21 cellular contexts compared by ENCODE assay signal in genomic region chr1:2155147-2155598, GRCh38.
"Had no signal": no experiment of that assay in that cellular context is flagged by ENCODE, and none has a peak within 500 bp of the region (broad histone marks: within the 10 kb centered on the region; RNA-seq: fewer than 3 reads in every experiment).

No MANE protein-coding gene starts in this region.

- H3K36me3 ChIP-seq: esophagus muscularis mucosa, gastroesophageal sphincter, neutrophil, pancreas, sigmoid colon had no signal

- ATAC-seq: activated CD4-positive, CD25-positive, alpha-beta regulatory T cell treated with anti-CD3 and anti-CD28 coated beads, Interleukin-2, amount 50 U/mL, for 24 hours; activated CD8-positive, alpha-beta T cell treated with anti-CD3 and anti-CD28 coated beads, Interleukin-2, amount 10 ng/mL, durations not matched to agents 7 days and 5 days; activated naive CD4-positive, alpha-beta T cell treated with anti-CD3 and anti-CD28 coated beads, Interleukin-2, amount 50 U/mL, for 72 hours; gastroesophageal sphincter; pancreas; stimulated activated naive B cell treated with anti-CD40 and anti-IgM and Interleukin-4, amounts not matched to agents 10 μg/mL and 1 μg/mL and 100 μg/mL, for 72 hours had no signal

- H3K27ac ChIP-seq: esophagus muscularis mucosa, gastroesophageal sphincter, pancreas, sigmoid colon had no signal

- H3K27me3 ChIP-seq: esophagus muscularis mucosa, gastroesophageal sphincter, neutrophil, pancreas, sigmoid colon had no signal

- H3K27ac Mint-ChIP-seq: activated CD4-positive, alpha-beta T cell treated with anti-CD3 and anti-CD28 coated beads, Interleukin-2, amount 10 ng/mL, durations not matched to agents 7 days and 5 days; activated CD8-positive, alpha-beta T cell treated with anti-CD3 and anti-CD28 coated beads, Interleukin-2, amount 10 ng/mL, durations not matched to agents 7 days and 5 days; activated naive CD4-positive, alpha-beta T cell treated with anti-CD3 and anti-CD28 coated beads, Interleukin-2, amount 50 U/mL, for 72 hours; activated T-cell treated with anti-CD3 and anti-CD28 coated beads, Interleukin-2, amount 50 U/mL, for 24 hours; memory B cell; stimulated activated naive B cell treated with anti-CD40 and anti-IgM and Interleukin-4, amounts not matched to agents 10 μg/mL and 1 μg/mL and 100 μg/mL, for 72 hours; T-helper 1 cell treated with Interleukin-12 subunit alpha and Interleukin-12 subunit beta and Interleukin-4 antibody, amounts not matched to agents 30 μg/mL and 1 μg/mL, for 36 hours had no signal

- FAIRE-seq: pancreas had no signal

- H3K4me3 Mint-ChIP-seq: activated CD4-positive, alpha-beta T cell treated with anti-CD3 and anti-CD28 coated beads, Interleukin-2, amount 10 ng/mL, durations not matched to agents 7 days and 5 days; activated CD8-positive, alpha-beta T cell treated with anti-CD3 and anti-CD28 coated beads, Interleukin-2, amount 10 ng/mL, durations not matched to agents 7 days and 5 days; activated T-cell treated with anti-CD3 and anti-CD28 coated beads, Interleukin-2, amount 50 U/mL, for 24 hours; brain; memory B cell; naive B cell; stimulated activated naive B cell treated with anti-CD40 and anti-IgM and Interleukin-4, amounts not matched to agents 10 μg/mL and 1 μg/mL and 100 μg/mL, for 72 hours; T-helper 1 cell treated with Interleukin-12 subunit alpha and Interleukin-12 subunit beta and Interleukin-4 antibody, amounts not matched to agents 30 μg/mL and 1 μg/mL, for 36 hours had no signal

- DNase-seq: activated CD4-positive, alpha-beta T cell treated with anti-CD3 and anti-CD28 coated beads, Interleukin-2, amount 10 ng/mL, durations not matched to agents 7 days and 5 days; activated CD8-positive, alpha-beta T cell treated with anti-CD3 and anti-CD28 coated beads, Interleukin-2, amount 10 ng/mL, durations not matched to agents 7 days and 5 days; activated effector memory CD4-positive, alpha-beta T cell treated with Interleukin-2 at 50 U/mL for 16 hours; activated T-cell treated with anti-CD3 and anti-CD28 coated beads, Interleukin-2, amount 50 U/mL, for 24 hours; anterior cingulate cortex; cortex of kidney; effector CD4-positive, alpha-beta T cell; left ventricle myocardium superior; naive B cell; pancreas; sigmoid colon; stimulated activated CD4-positive, alpha-beta T cell treated with anti-CD3 and anti-CD28 coated beads, Interleukin-4, amount 100 ng/mL, for 4 hours; stimulated activated naive B cell treated with anti-CD40 and anti-IgM and Interleukin-4, amounts not matched to agents 10 μg/mL and 1 μg/mL and 100 μg/mL, for 72 hours had no signal

- H3K4me3 ChIP-seq: esophagus muscularis mucosa, gastroesophageal sphincter, pancreas, sigmoid colon had no signal

- H3K4me1 ChIP-seq: esophagus muscularis mucosa, gastroesophageal sphincter, pancreas, sigmoid colon had no signal

- H3K9me3 ChIP-seq: esophagus muscularis mucosa, gastroesophageal sphincter, neutrophil, pancreas, sigmoid colon had no signal

- H3K27me3 Mint-ChIP-seq: activated CD4-positive, alpha-beta T cell treated with anti-CD3 and anti-CD28 coated beads, Interleukin-2, amount 10 ng/mL, durations not matched to agents 7 days and 5 days; activated T-cell treated with anti-CD3 and anti-CD28 coated beads, Interleukin-2, amount 50 U/mL, for 24 hours; memory B cell; naive B cell; stimulated activated naive B cell treated with anti-CD40 and anti-IgM and Interleukin-4, amounts not matched to agents 10 μg/mL and 1 μg/mL and 100 μg/mL, for 72 hours had no signal

- H3K9me3 Mint-ChIP-seq: brain; T-helper 1 cell treated with Interleukin-12 subunit alpha and Interleukin-12 subunit beta and Interleukin-4 antibody, amounts not matched to agents 30 μg/mL and 1 μg/mL, for 36 hours had no signal

- H3K4me1 Mint-ChIP-seq: stimulated activated naive B cell treated with anti-CD40 and anti-IgM and Interleukin-4, amounts not matched to agents 10 μg/mL and 1 μg/mL and 100 μg/mL, for 72 hours had no signal
